ENCODE assay signal across 8 cellular contexts in genomic region chr6:30483677-30484279, GRCh38. TPM values are rescaled to one million over a fixed set of nuclear protein-coding genes. Genes with fewer than 3 reads are reported as not detected.
DNase-seq lines count a peak whose midpoint lies in the region; ATAC-seq, FAIRE-seq and TF ChIP-seq lines count a peak whose summit lies in the region.

No MANE protein-coding gene starts in this region.

- H3K36me3 ChIP-seq in bronchial epithelial cell (ENCODE audit: control insufficient read depth, insufficient read depth, low read length) (no peaks in the 10 kb centered on the region), lung (ENCODE audit: control insufficient read depth in 2 of 2, insufficient read depth in 2 of 2, low read length in 2 of 2) (no peaks in the 10 kb centered on the region)

- no peak overlapping the region for H3K27ac ChIP-seq in lung (ENCODE audit: low read depth in 1 of 2, low read length in 1 of 2)

- peak; percentile 59 for DNase-seq in AG08395 (ENCODE audit: low spot score)
- no peak for DNase-seq in GM12864 (ENCODE audit: low read depth)
- peak; percentile 69 for DNase-seq in NCI-H82 (lab: John Stamatoyannopoulos, UW)
- DNase-seq in bronchial epithelial cell (ENCODE audit: low read depth): peak; percentile 64
- DNase-seq in lung (ENCODE audit: low spot score): no peak
- no peak for DNase-seq in epidermal melanocyte (ENCODE audit: insufficient read length, low spot score)

- FAIRE-seq in bronchial epithelial cell (lab: Jason Lieb, UNC): no peak

- WGBS in lung, 2 donors: 25 to 29% methylated on average over 7 of the region's 7 CpGs

- H3K4me1 ChIP-seq in lung (ENCODE audit: control insufficient read depth in 2 of 2, insufficient read depth in 2 of 2, low read length in 2 of 2): no peaks in the 10 kb centered on the region

- H3K9me3 ChIP-seq in lung (ENCODE audit: control insufficient read depth in 2 of 2, insufficient read depth in 1 of 2, low read length in 1 of 2): no peaks in the 10 kb centered on the region

- TF ChIP-seq CTCF in GM12864 (IDR thresholded peaks at IDR 0.05; ENCODE audit: low read depth, low read length, missing control alignments): peak; percentile 46
- peak; percentile 40 for TF ChIP-seq CTCF in bronchial epithelial cell (IDR thresholded peaks at IDR 0.05; ENCODE audit: insufficient read depth, low read length, severe bottlenecking)
- TF ChIP-seq CTCF in lung (IDR thresholded peaks at IDR 0.05; ENCODE audit: control extremely low read depth, extremely low read depth): peak; percentile 63

- H3K4me3 ChIP-seq in GM12864 (ENCODE audit: low read depth, low read length) (no peak overlapping the region), bronchial epithelial cell (ENCODE audit: low read depth, low read length) (no peak overlapping the region), lung (no peak overlapping the region)

- H3K27me3 ChIP-seq in bronchial epithelial cell (ENCODE audit: control insufficient read depth, insufficient read depth, low read length) (peaks cover 21% of the 10 kb centered on the region), lung (ENCODE audit: control insufficient read depth, insufficient read depth) (no peaks in the 10 kb centered on the region)

- ATAC-seq in lung (ENCODE audit: insufficient read depth, low FRiP score) (no peak), GM19452 (IDR thresholded peaks at IDR 0.05; ENCODE audit: unreplicated experiment) (no peak), GM18873 (IDR thresholded peaks at IDR 0.05; ENCODE audit: low FRiP score, unreplicated experiment) (no peak)

RNA-seq across cellular contexts. Expression of gene HLA-E, which starts 5.5 kb away (rescaled TPM):
- total RNA-seq in bronchial epithelial cell (215 and 232 TPM in 2 replicates), lung (100 to 1,000 TPM; 502 to 611 TPM)
- polyA plus RNA-seq in lung: 1,000 to 10,000 TPM in 1 of 2 donors, 100 to 1,000 TPM in 1; 618 to 1,209 TPM

Comparison
In these comparisons a context has a peak if more than half of its experiments do, and no peak if none do; other contexts are left out.
1. DNase-seq: peak in AG08395 (single experiment), NCI-H82 (single experiment) and bronchial epithelial cell (single experiment); none in GM12864 (single experiment), lung (single experiment) and epidermal melanocyte (single experiment).
2. Peak in every context shown above with its lines, with median percentiles within 50 percentile points of each other: CTCF ChIP-seq.